In genomic region chr19:32580353-32580900, GRCh38 we compare ENCODE assay signal across 8 cellular contexts. TPM values are rescaled to one million over a fixed set of nuclear protein-coding genes. Genes with fewer than 3 reads are reported as not detected.
A peak's percentile ranks its signal among the peaks of the same experiment; 100 is the strongest.
DNase-seq lines count a peak whose midpoint lies in the region; ATAC-seq and TF ChIP-seq lines count a peak whose summit lies in the region.

No MANE protein-coding gene starts in this region.

- no peak overlapping the region for H4K91ac ChIP-seq in trophoblast cell (ENCODE audit: low read depth, low read length)

- H2BK120ac ChIP-seq in trophoblast cell (ENCODE audit: insufficient read depth, low read length, poor library complexity): no peak overlapping the region

- peaks cover 19% of the 10 kb centered on the region for H3K4me1 Mint-ChIP-seq in HFFc6 (ENCODE audit: low read depth)

- H3K79me2 ChIP-seq in OCI-LY1 (ENCODE audit: insufficient read depth, low read length) (peaks cover 8% of the 10 kb centered on the region), trophoblast cell (ENCODE audit: control insufficient read depth, insufficient read depth, low read length, poor library complexity) (peaks cover 6% of the 10 kb centered on the region)

- no peak overlapping the region for H4K12ac ChIP-seq in trophoblast cell (ENCODE audit: low read depth, low read length)

- H3K9ac ChIP-seq in OCI-LY1 (ENCODE audit: low read length): peak overlapping the region; percentile 57
- peak overlapping the region; percentile 35 for H3K9ac ChIP-seq in trophoblast cell (ENCODE audit: low read length)

- DNase-seq in HFFc6: no peak
- DNase-seq in esophagus squamous epithelium (lab: John Stamatoyannopoulos, UW): no peak
- peak in 1 of 2 donors; percentile 44 for DNase-seq in trophoblast cell
- DNase-seq in SIG-M5 treated with dmso at 0.1 percent for 504 hours (lab: John Stamatoyannopoulos, UW; ENCODE audit: unreplicated experiment): no peak
- no peak for DNase-seq in head of caudate nucleus
- no peak for DNase-seq in GM13976 (ENCODE audit: low spot score)

- peaks cover 11% of the 10 kb centered on the region for H3K4me1 ChIP-seq in OCI-LY1 (ENCODE audit: insufficient read depth, low read length, severe bottlenecking)
- peaks cover 0 to 27% (median 10%) of the 10 kb centered on the region in 3 donors for H3K4me1 ChIP-seq in esophagus squamous epithelium
- no peaks in the 10 kb centered on the region for H3K4me1 ChIP-seq in trophoblast cell (ENCODE audit: control insufficient read depth in 1 of 2, insufficient read depth in 2 of 2, low read length in 2 of 2)

- peaks cover 8% of the 10 kb centered on the region for H3K79me1 ChIP-seq in trophoblast cell (ENCODE audit: low read length)

- in situ Hi-C loops in GM13976 (cut with MboI; ENCODE audit: low sequenced_read_pairs, unreplicated experiment): no loop called here

- H3K9me3 Mint-ChIP-seq in HFFc6: no peaks in the 10 kb centered on the region

- H2BK12ac ChIP-seq in trophoblast cell (ENCODE audit: low read length): no peak overlapping the region

- peaks cover 18% of the 10 kb centered on the region for H3K36me3 Mint-ChIP-seq in HFFc6 (ENCODE audit: low read depth)

- H3K18ac ChIP-seq in trophoblast cell (ENCODE audit: low read length): peak overlapping the region; percentile 22

- peak overlapping the region; percentile 36 for H3K27ac Mint-ChIP-seq in HFFc6

- H3K27ac ChIP-seq in OCI-LY1 (ENCODE audit: low read depth, low read length, poor library complexity, severe bottlenecking) (no peak overlapping the region), esophagus squamous epithelium (peak overlapping the region; percentile 83 to 95 (median 90)), trophoblast cell (ENCODE audit: low read depth, low read length) (no peak overlapping the region)

- H3K9me3 ChIP-seq in OCI-LY1 (ENCODE audit: low read length): no peaks in the 10 kb centered on the region
- H3K9me3 ChIP-seq in esophagus squamous epithelium: no peaks in the 10 kb centered on the region
- H3K9me3 ChIP-seq in trophoblast cell (ENCODE audit: insufficient read depth, low read depth, low read length): no peaks in the 10 kb centered on the region

- H3K4me2 ChIP-seq in OCI-LY1 (ENCODE audit: low read length): peak overlapping the region; percentile 96
- peak overlapping the region; percentile 92 for H3K4me2 ChIP-seq in trophoblast cell (ENCODE audit: low read length)

- ATAC-seq in GM18505 (IDR thresholded peaks at IDR 0.05; ENCODE audit: unreplicated experiment): peak; percentile 31

- peaks cover 4% of the 10 kb centered on the region for H3K27me3 Mint-ChIP-seq in HFFc6 (ENCODE audit: insufficient read depth)

- H4K8ac ChIP-seq in trophoblast cell (ENCODE audit: low read depth, low read length): peak overlapping the region; percentile 55

- TF ChIP-seq CTCF in HFFc6 (IDR thresholded peaks at IDR 0.05): no peak
- TF ChIP-seq CTCF in OCI-LY1 (IDR thresholded peaks at IDR 0.05; ENCODE audit: low read length): no peak
- TF ChIP-seq CTCF in esophagus squamous epithelium (IDR thresholded peaks at IDR 0.05): no peak
- TF ChIP-seq CTCF in GM13976 (IDR thresholded peaks at IDR 0.05; ENCODE audit: borderline replicate concordance, control extremely low read depth, extremely low read depth, insufficient read depth, missing control alignments): no peak

- peaks cover 30% of the 10 kb centered on the region for H3K36me3 ChIP-seq in OCI-LY1 (ENCODE audit: insufficient read depth, low read length)
- H3K36me3 ChIP-seq in esophagus squamous epithelium: peaks cover 0 to 30% (median 6%) of the 10 kb centered on the region in 3 donors
- peaks cover 5% of the 10 kb centered on the region in 2 experiments for H3K36me3 ChIP-seq in trophoblast cell (ENCODE audit: control insufficient read depth in 1 of 2, insufficient read depth in 2 of 2, low read length in 2 of 2)

- no peak overlapping the region for H2AK5ac ChIP-seq in trophoblast cell (ENCODE audit: low read length)

- H3K14ac ChIP-seq in trophoblast cell (ENCODE audit: low read length): no peak overlapping the region

- H3K4me3 ChIP-seq in OCI-LY1 (ENCODE audit: low read depth, low read length, poor library complexity, severe bottlenecking) (peak overlapping the region; percentile 99), esophagus squamous epithelium (peak overlapping the region; percentile 67 to 97 (median 84)), trophoblast cell (ENCODE audit: low read depth, low read length) (peak overlapping the region; percentile 54)

- intact Hi-C loops in esophagus squamous epithelium (cut with DNase I): no loop called here
- intact Hi-C loops in head of caudate nucleus (cut with DNase I): no loop called here

- no peak for TF ChIP-seq POLR2A in GM18505 (IDR thresholded peaks at IDR 0.05; ENCODE audit: borderline replicate concordance, extremely low read depth, insufficient read depth, insufficient read length)
- no peak for TF ChIP-seq POLR2A in esophagus squamous epithelium (IDR thresholded peaks at IDR 0.05)

- H3K9me2 ChIP-seq in OCI-LY1 (ENCODE audit: low read depth, low read length): no peaks in the 10 kb centered on the region

- no peak overlapping the region for H3K23ac ChIP-seq in trophoblast cell (ENCODE audit: low read length)

- H3K27me3 ChIP-seq in OCI-LY1 (ENCODE audit: insufficient read depth, low read length) (no peaks in the 10 kb centered on the region), esophagus squamous epithelium (no peaks in the 10 kb centered on the region), trophoblast cell (ENCODE audit: insufficient read depth, low read length) (no peaks in the 10 kb centered on the region)

- WGBS in esophagus squamous epithelium, 2 donors: 22 to 56% methylated on average over 3 to 22 of the region's 22 CpGs
- WGBS in trophoblast cell (ENCODE audit: extremely low coverage, insufficient coverage, insufficient read length): no CpG with 5 or more reads among the region's 22 CpGs

- H3K4me3 Mint-ChIP-seq in HFFc6: peak overlapping the region; percentile 93

- H3F3A ChIP-seq in OCI-LY1 (ENCODE audit: insufficient read depth, low read length): 0 out of 2 replicates have a peak, but pooled peaks cover 4% of the 10 kb centered on the region

- H2BK5ac ChIP-seq in trophoblast cell (ENCODE audit: low read depth, low read length, poor library complexity): no peak overlapping the region

- no peak overlapping the region for H3K4ac ChIP-seq in trophoblast cell (ENCODE audit: low read depth, low read length)

- peak overlapping the region; percentile 98 for H2AFZ ChIP-seq in OCI-LY1 (ENCODE audit: low read length)
- peak overlapping the region; percentile 80 for H2AFZ ChIP-seq in trophoblast cell (ENCODE audit: insufficient read depth, low read length, poor library complexity)

- no peaks in the 10 kb centered on the region for H4K20me1 ChIP-seq in OCI-LY1 (ENCODE audit: insufficient read depth, low read length)

RNA-seq across cellular contexts. Expression of gene PDCD5, which starts 0.6 kb away (rescaled TPM):
- 100 to 1,000 TPM; 146 to 196 (median 174) TPM for total RNA-seq in HFFc6 (2021; fragmentation: NEBNext Ultra II Directional; extraction: Animal tissue kit (Norgen Biotek cat#: 25700))
- 100 to 1,000 TPM in 3 of 4 donors, 10 to 100 TPM in 1; 97.3 to 127 (median 110) TPM for total RNA-seq in esophagus squamous epithelium
- 203 and 204 TPM in 2 replicates for polyA plus RNA-seq in trophoblast cell (2013)

Comparison
In these comparisons a context has a peak if more than half of its experiments do, and no peak if none do; other contexts are left out.
1. H3K27ac ChIP-seq: peak in esophagus squamous epithelium (4 of 4); none in OCI-LY1 (single experiment) and trophoblast cell (single experiment).
2. Peak in every context shown above with its lines, with median percentiles within 50 percentile points of each other: H3K4me3 ChIP-seq.